22 cellular contexts compared by ENCODE assay signal in genomic region chr12:127400231-127400630, GRCh38.
DNase-seq lines count a peak whose midpoint lies in the region; ATAC-seq, FAIRE-seq and TF ChIP-seq lines count a peak whose summit lies in the region.
"Had no signal": no experiment of that assay in that cellular context is flagged by ENCODE, and none has a peak within 500 bp of the region (broad histone marks: within the 10 kb centered on the region; RNA-seq: fewer than 3 reads in every experiment).

No MANE protein-coding gene starts in this region.

- FAIRE-seq in H1 (lab: Jason Lieb, UNC) (no peak), pancreas (lab: Jason Lieb, UNC) (no peak), D721Med (lab: Jason Lieb, UNC) (no peak)
- FAIRE-seq: GM12891 had no signal

- H3K36me3 ChIP-seq in GM23248 (ENCODE audit: low read depth) (no peaks in the 10 kb centered on the region), H1 (ENCODE audit: control insufficient read depth in 2 of 4, insufficient read depth in 4 of 4, low read length in 3 of 4) (no peaks in the 10 kb centered on the region), osteoblast (ENCODE audit: insufficient read depth, low read length) (no peaks in the 10 kb centered on the region), pancreas (no peaks in the 10 kb centered on the region)
- H3K36me3 ChIP-seq: BE2C, SJCRH30 had no signal

- intact Hi-C loops in pancreas (cut with DNase I) = no loop called here

- no peak overlapping the region for H3K9ac ChIP-seq in GM23248
- H3K9ac ChIP-seq in H1 (replicated peaks in 1 of 4; ENCODE audit: extremely low read depth in 1 of 4, low read depth in 3 of 4, low read length in 3 of 4) = no peak overlapping the region

- in situ Hi-C loops in GM23248 (cut with MboI) = no loop called here

- H3K79me2 ChIP-seq in GM23248 (ENCODE audit: insufficient read depth) (no peaks in the 10 kb centered on the region), H1 (ENCODE audit: control insufficient read depth in 1 of 2, insufficient read depth in 2 of 2, low read length in 2 of 2) (no peaks in the 10 kb centered on the region), osteoblast (ENCODE audit: insufficient read depth, low read length) (no peaks in the 10 kb centered on the region)

- no peaks in the 10 kb centered on the region for H3K23me2 ChIP-seq in H1 (ENCODE audit: low read depth, low read length)

- H3K56ac ChIP-seq in H1 (replicated peaks; ENCODE audit: insufficient read length, low read depth, low read length) = no peak overlapping the region

- H3K4me3 ChIP-seq in GM23248 = no peak overlapping the region
- no peak overlapping the region for H3K4me3 ChIP-seq in H1 (ENCODE audit: extremely low read depth in 1 of 4, insufficient read depth in 2 of 4, low read depth in 3 of 4, low read length in 4 of 4)
- no peak overlapping the region for H3K4me3 ChIP-seq in osteoblast (ENCODE audit: insufficient read depth, low read length)
- H3K4me3 ChIP-seq in pancreas = no peak overlapping the region
- H3K4me3 ChIP-seq: GM23338, SJCRH30 had no signal

- TF ChIP-seq CTCF in H1 (IDR thresholded peaks at IDR 0.05; ENCODE audit: control extremely low read depth in 1 of 3, insufficient read depth in 1 of 3, low read depth in 1 of 3, low read length in 3 of 3) = no peak
- TF ChIP-seq CTCF in osteoblast (IDR thresholded peaks at IDR 0.05; ENCODE audit: extremely low read depth, low read depth, low read length) = no peak
- no peak for TF ChIP-seq CTCF in pancreas (IDR thresholded peaks at IDR 0.05)
- no peak for TF ChIP-seq CTCF in D721Med (IDR thresholded peaks at IDR 0.05; ENCODE audit: insufficient read depth, missing control alignments)

- H2BK12ac ChIP-seq in H1 (ENCODE audit: low read depth, low read length) = no peak overlapping the region

- DNase-seq in GM23248 = peak; percentile 15
- peak; percentile 47 for DNase-seq in RPMI7951 (ENCODE audit: low read depth)
- DNase-seq in H1 (ENCODE audit: low read depth in 1 of 2, low spot score in 2 of 2) = no peak
- DNase-seq in osteoblast (ENCODE audit: insufficient read length, low spot score, missing footprints) = no peak
- DNase-seq in pancreas = no peak
- DNase-seq in stimulated activated CD4-positive, alpha-beta T cell treated with anti-CD3 and anti-CD28 coated beads, Interleukin-12 subunit alpha, Interleukin-12 subunit beta, amount 100 ng/mL, for 4 hours = no peak
- DNase-seq in D721Med (ENCODE audit: insufficient read length, low spot score) = no peak
- DNase-seq: BE2C; Calu3; CD4-positive, alpha-beta T cell; DMS79; GF-D8; NCI-H1417; NCI-H187 treated with DMSO at 0.1 percent for 48 hours; NCI-H446; NCI-H69; NK-92 treated with Interleukin-12 subunit alpha and Interleukin-12 subunit beta, amount 100 ng/mL, for 24 hours; SJCRH30 had no signal

- no peaks in the 10 kb centered on the region for H3K9me2 ChIP-seq in GM23248 (ENCODE audit: insufficient read depth)

- H3K4me1 ChIP-seq in GM23248 (ENCODE audit: insufficient read depth) = peaks cover 30% of the 10 kb centered on the region
- peaks cover 0 to 3% (median 0%) of the 10 kb centered on the region in 4 experiments; a peak in 2 of 7 replicates for H3K4me1 ChIP-seq in H1 (replicated peaks in 1 of 4; ENCODE audit: control insufficient read depth in 3 of 4, insufficient read depth in 4 of 4, low read length in 3 of 4)
- H3K4me1 ChIP-seq in osteoblast (ENCODE audit: insufficient read depth, low read length) = peaks cover 13% of the 10 kb centered on the region
- H3K4me1 ChIP-seq in pancreas = no peaks in the 10 kb centered on the region
- H3K4me1 ChIP-seq: BE2C, SJCRH30 had no signal

- peaks cover 9% of the 10 kb centered on the region for H3F3A ChIP-seq in GM23248 (ENCODE audit: insufficient read depth)

- H3K9me3 ChIP-seq in GM23248 (ENCODE audit: low read depth) (no peaks in the 10 kb centered on the region), H1 (ENCODE audit: insufficient read depth in 2 of 2, low read depth in 1 of 2, low read length in 1 of 2) (no peaks in the 10 kb centered on the region), osteoblast (ENCODE audit: low read depth, low read length) (no peaks in the 10 kb centered on the region), pancreas (no peaks in the 10 kb centered on the region)
- H3K9me3 ChIP-seq: BE2C, SJCRH30 had no signal

- H3K4ac ChIP-seq in H1 (replicated peaks; ENCODE audit: insufficient read length, low read depth, low read length) = no peak overlapping the region

- no peak for TF ChIP-seq POLR2A in H1 (IDR thresholded peaks at IDR 0.05; ENCODE audit: control extremely low read depth in 1 of 2, low read depth in 2 of 2, low read length in 2 of 2)

- H2BK5ac ChIP-seq in H1 (ENCODE audit: low read depth, low read length) = no peak overlapping the region

- no peaks in the 10 kb centered on the region for H3K27me3 ChIP-seq in GM23248 (replicated peaks; ENCODE audit: insufficient read depth)
- H3K27me3 ChIP-seq in H1 (replicated peaks in 1 of 4; ENCODE audit: control insufficient read depth in 3 of 4, extremely low read depth in 1 of 4, insufficient read depth in 3 of 4, low read length in 3 of 4) = no peaks in the 10 kb centered on the region
- no peaks in the 10 kb centered on the region for H3K27me3 ChIP-seq in osteoblast (ENCODE audit: insufficient read depth, low read length)
- peaks cover 0 to 4% (median 0%) of the 10 kb centered on the region in 4 donors for H3K27me3 ChIP-seq in pancreas
- H3K27me3 ChIP-seq: BE2C, SJCRH30 had no signal

- no peak overlapping the region for H4K8ac ChIP-seq in H1 (ENCODE audit: extremely low read depth, insufficient read depth, low read length)

- H3K18ac ChIP-seq in H1 (ENCODE audit: extremely low read depth, low read length) = no peak overlapping the region

- H4K20me1 ChIP-seq in GM23248 (ENCODE audit: insufficient read depth) (no peaks in the 10 kb centered on the region), H1 (replicated peaks in 1 of 2; ENCODE audit: control insufficient read depth in 1 of 2, insufficient read depth in 2 of 2, low read length in 2 of 2) (no peaks in the 10 kb centered on the region), osteoblast (ENCODE audit: insufficient read depth, low read length) (no peaks in the 10 kb centered on the region)

- H3K27ac ChIP-seq in GM23248 (no peak overlapping the region), H1 (ENCODE audit: low read depth, low read length) (no peak overlapping the region), osteoblast (ENCODE audit: low read depth, low read length) (no peak overlapping the region), pancreas (no peak overlapping the region)
- H3K27ac ChIP-seq: RWPE1, SJCRH30 had no signal

- H2BK15ac ChIP-seq in H1 (ENCODE audit: low read length) = no peak overlapping the region

- no peak overlapping the region for H3K14ac ChIP-seq in H1 (ENCODE audit: insufficient read length)

- H3K4me2 ChIP-seq in GM23248 (ENCODE audit: unreplicated experiment) (no peak overlapping the region), H1 (ENCODE audit: insufficient read depth in 1 of 2, low read depth in 2 of 2, low read length in 2 of 2) (no peak overlapping the region), osteoblast (ENCODE audit: insufficient read depth, low read length) (no peak overlapping the region)
- H3K4me2 ChIP-seq: GM23338 had no signal

- H2AFZ ChIP-seq in GM23248 (no peak overlapping the region), H1 (ENCODE audit: low read length) (0 out of 2 replicates have a peak overlapping the region, but pooled peaks have one; percentile 30), osteoblast (ENCODE audit: low read length) (peak overlapping the region; percentile 64)
- H2AFZ ChIP-seq: GM23338 had no signal

- H2AK5ac ChIP-seq in H1 (ENCODE audit: low read depth, low read length) = no peak overlapping the region

- H4K91ac ChIP-seq in H1 (replicated peaks; ENCODE audit: insufficient read length, low read length) = no peak overlapping the region

- CTCF ChIA-PET in H1 (lab: Charles Lee; ENCODE audit: partially characterized antibody) = interaction anchor here (0.8 to 1.5 kb wide), 3 partner anchors 16 to 311 kb away, joined by 3 to 4 read pairs (median 3); no protein-coding TSS in a partner anchor

- POLR2A ChIA-PET in H1 (lab: Charles Lee; ENCODE audit: partially characterized antibody) = no interaction called here

- no peak overlapping the region for H4K5ac ChIP-seq in H1 (ENCODE audit: insufficient read length, low read depth, low read length)

- TF ChIP-seq EP300 in H1 (IDR thresholded peaks at IDR 0.05; ENCODE audit: borderline replicate concordance in 1 of 2, low read depth in 2 of 2, low read length in 2 of 2) = no peak

- 54 to 59% methylated on average over 5 of the region's 5 CpGs for WGBS in GM23248 (ENCODE audit: low coverage in 1 of 2, low lambda C conversion rate in 2 of 2, missing lambda C conversion rate in 2 of 2), 2 experiments
- 99% methylated on average over 5 of the region's 5 CpGs; no CpG with 5 or more reads in 1 of the 2 experiments for WGBS in H1 (ENCODE audit: extremely low coverage in 1 of 2, insufficient coverage in 1 of 2, insufficient read length in 1 of 2, insufficient replicate concordance in 2 of 2, low coverage in 1 of 2, low lambda C conversion rate in 2 of 2, missing lambda C conversion rate in 1 of 2), 2 experiments
- 55 to 56% methylated on average over 5 of the region's 5 CpGs for WGBS in pancreas, 2 donors

- H3K23ac ChIP-seq in H1 (ENCODE audit: insufficient read length) = no peak overlapping the region

- H2BK20ac ChIP-seq in H1 (ENCODE audit: low read length) = no peak overlapping the region

- no peak for TF ChIP-seq RAD21 in H1 (IDR thresholded peaks at IDR 0.05 in 1 of 2, conservative IDR thresholded peaks at IDR 0.05 in 1 of 2; ENCODE audit: low read depth in 2 of 2, low read length in 2 of 2)

- no peaks in the 10 kb centered on the region for H3K79me1 ChIP-seq in H1 (ENCODE audit: low read depth, low read length)

- no peak for ATAC-seq in HG03139 (IDR thresholded peaks at IDR 0.05; ENCODE audit: unreplicated experiment)
- no peak for ATAC-seq in pancreas
- ATAC-seq: GM23338 had no signal

- H2BK120ac ChIP-seq in H1 (replicated peaks; ENCODE audit: low read depth, low read length) = no peak overlapping the region

TF ChIP-seq in H1, 55 proteins besides CTCF, POLR2A, EP300 and RAD21 (continues in another document):
- no peak for TF ChIP-seq MAX (IDR thresholded peaks at IDR 0.05)
- TF ChIP-seq SIRT6 (IDR thresholded peaks at IDR 0.05; ENCODE audit: low read length) = no peak
- TF ChIP-seq JUN (IDR thresholded peaks at IDR 0.05; ENCODE audit: low read depth, low read length) = no peak
- no peak for TF ChIP-seq SP4 (IDR thresholded peaks at IDR 0.05; ENCODE audit: low read length)
- TF ChIP-seq NANOG (IDR thresholded peaks at IDR 0.05; ENCODE audit: insufficient read depth, low read depth, low read length, poor library complexity, severe bottlenecking) = no peak
- TF ChIP-seq KDM5A (IDR thresholded peaks at IDR 0.05; ENCODE audit: low read length) = no peak
- no peak for TF ChIP-seq NRF1 (IDR thresholded peaks at IDR 0.05; ENCODE audit: low read depth, low read length)
- no peak for TF ChIP-seq FOSL1 (IDR thresholded peaks at IDR 0.05; ENCODE audit: insufficient read depth, low read depth, low read length)
- no peak for TF ChIP-seq EZH2 (IDR thresholded peaks at IDR 0.05; ENCODE audit: low read depth, low read length, severe bottlenecking)
- no peak for TF ChIP-seq CBX5 (IDR thresholded peaks at IDR 0.05; ENCODE audit: low read depth, low read length)

Comparison
In these comparisons a context has a peak if more than half of its experiments do, and no peak if none do; other contexts are left out.
1. DNase-seq: peak in GM23248 (single experiment) and RPMI7951 (single experiment); none in H1 (0 of 2), osteoblast (single experiment), pancreas (0 of 6), stimulated activated CD4-positive, alpha-beta T cell treated with anti-CD3 and anti-CD28 coated beads, Interleukin-12 subunit alpha, Interleukin-12 subunit beta, amount 100 ng/mL, for 4 hours (single experiment) and D721Med (single experiment).